ENCODE assay signal across 36 cellular contexts in genomic region chr5:152403058-152403457, GRCh38. TPM values are rescaled to one million over a fixed set of nuclear protein-coding genes. Genes with fewer than 3 reads are reported as not detected.
"Had no signal": no experiment of that assay in that cellular context is flagged by ENCODE, and none has a peak within 500 bp of the region (broad histone marks: within the 10 kb centered on the region; RNA-seq: fewer than 3 reads in every experiment).

No MANE protein-coding gene starts in this region.

- H3K4me1 ChIP-seq: gastroesophageal sphincter, heart right ventricle had no signal

- H3K27me3 Mint-ChIP-seq: activated B cell treated with CpG ODN at 0.5 μM for 24 hours; activated naive CD8-positive, alpha-beta T cell; dendritic cell treated with granulocyte-macrophage colony-stimulating factor and Interleukin-4, amounts not matched to agents 40 ng/mL and 50 ng/mL, for 4 days had no signal

- ATAC-seq: activated CD4-positive, CD25-positive, alpha-beta regulatory T cell treated with anti-CD3 and anti-CD28 coated beads, Interleukin-2, amount 50 U/mL, for 24 hours; activated CD8-positive, alpha-beta T cell treated with anti-CD3 and anti-CD28 coated beads for 36 hours; activated T-cell treated with anti-CD3 and anti-CD28 coated beads, Interleukin-2, amount 50 U/mL, for 4 hours; activated T-helper 17 cell treated with anti-CD3 and anti-CD28 coated beads, Interleukin-2, amount 50 U/mL, for 72 hours; esophagus mucosa; gastroesophageal sphincter; heart right ventricle had no signal

- H3K27me3 ChIP-seq: brain microvascular endothelial cell, gastroesophageal sphincter, heart right ventricle, hepatocyte had no signal

- H3K36me3 Mint-ChIP-seq: activated naive CD8-positive, alpha-beta T cell had no signal

- H3K79me2 ChIP-seq: hepatocyte had no signal

- H3K4me3 Mint-ChIP-seq: activated B cell treated with CpG ODN at 0.5 μM for 24 hours; activated CD8-positive, alpha-beta T cell treated with anti-CD3 and anti-CD28 coated beads for 36 hours; activated naive CD8-positive, alpha-beta T cell; activated T-cell treated with anti-CD3 and anti-CD28 coated beads, Interleukin-2, amount 50 U/mL, for 4 hours; activated T-helper 17 cell treated with anti-CD3 and anti-CD28 coated beads, Interleukin-2, amount 50 U/mL, for 72 hours; central memory CD8-positive, alpha-beta T cell; dendritic cell treated with granulocyte-macrophage colony-stimulating factor and Interleukin-4, amounts not matched to agents 40 ng/mL and 50 ng/mL, for 4 days; endodermal cell had no signal

- H2AFZ ChIP-seq: hepatocyte had no signal

- H3K36me3 ChIP-seq: brain microvascular endothelial cell, gastroesophageal sphincter, heart right ventricle, WERI-Rb-1 had no signal

- H3K4me2 ChIP-seq: hepatocyte had no signal

- DNase-seq: activated B cell treated with CpG ODN at 0.5 μM for 24 hours; activated CD4-positive, alpha-beta T cell treated with anti-CD3 and anti-CD28 coated beads for 48 hours; activated CD4-positive, alpha-beta T cell treated with anti-CD3 and anti-CD28 coated beads, Interleukin-2, amount 50 U/mL, for 1 hour; activated CD4-positive, alpha-beta T cell treated with anti-CD3 and anti-CD28 coated beads, Interleukin-2, amount 50 U/mL, for 48 hours; activated CD8-positive, alpha-beta memory T cell treated with anti-CD3 and anti-CD28 coated beads for 24 hours; activated CD8-positive, alpha-beta T cell treated with anti-CD3 and anti-CD28 coated beads for 36 hours; activated effector memory CD4-positive, alpha-beta T cell treated with Interleukin-2 at 50 U/mL for 16 hours; activated gamma-delta T cell treated with Interleukin-2 at 50 U/mL for 16 hours; activated naive CD4-positive, alpha-beta T cell treated with anti-CD3 and anti-CD28 coated beads, Interleukin-2, amount 50 U/mL, for 16 hours; activated naive CD4-positive, alpha-beta T cell treated with Interleukin-2 at 50 U/mL for 16 hours; activated T-cell treated with anti-CD3 and anti-CD28 coated beads, Interleukin-2, amount 50 U/mL, for 4 hours; amniotic stem cell; anterior cingulate cortex; brain microvascular endothelial cell; dorsolateral prefrontal cortex; effector memory CD4-positive, alpha-beta T cell; endodermal cell; foreskin melanocyte; heart right ventricle; T1000; WERI-Rb-1 had no signal

- H3K27ac Mint-ChIP-seq: activated B cell treated with CpG ODN at 0.5 μM for 24 hours; activated CD8-positive, alpha-beta T cell treated with anti-CD3 and anti-CD28 coated beads for 36 hours; activated naive CD8-positive, alpha-beta T cell; activated T-helper 17 cell treated with anti-CD3 and anti-CD28 coated beads, Interleukin-2, amount 50 U/mL, for 72 hours; dendritic cell treated with granulocyte-macrophage colony-stimulating factor and Interleukin-4, amounts not matched to agents 40 ng/mL and 50 ng/mL, for 4 days; endodermal cell had no signal

- H3K4me3 ChIP-seq: coronary artery, dorsolateral prefrontal cortex, gastroesophageal sphincter, heart right ventricle, hepatocyte had no signal

- H3K27ac ChIP-seq: brain microvascular endothelial cell, coronary artery, dorsolateral prefrontal cortex, gastroesophageal sphincter, heart right ventricle, hepatocyte, WERI-Rb-1 had no signal

- H3K9me3 Mint-ChIP-seq: activated B cell treated with CpG ODN at 0.5 μM for 24 hours; activated T-cell treated with anti-CD3 and anti-CD28 coated beads, Interleukin-2, amount 50 U/mL, for 4 hours; activated T-helper 17 cell treated with anti-CD3 and anti-CD28 coated beads, Interleukin-2, amount 50 U/mL, for 72 hours; central memory CD8-positive, alpha-beta T cell; dendritic cell treated with granulocyte-macrophage colony-stimulating factor and Interleukin-4, amounts not matched to agents 40 ng/mL and 50 ng/mL, for 4 days; endodermal cell had no signal

- H3K4me1 Mint-ChIP-seq: activated B cell treated with CpG ODN at 0.5 μM for 24 hours; activated T-helper 17 cell treated with anti-CD3 and anti-CD28 coated beads, Interleukin-2, amount 50 U/mL, for 72 hours; central memory CD8-positive, alpha-beta T cell had no signal

RNA-seq across cellular contexts. Expression of gene NMUR2, which starts 2.0 kb away (rescaled TPM):
- total RNA-seq: activated B cell treated with CpG ODN at 0.5 μM for 24 hours; activated CD8-positive, alpha-beta T cell treated with anti-CD3 and anti-CD28 coated beads for 36 hours; activated T-cell treated with anti-CD3 and anti-CD28 coated beads, Interleukin-2, amount 50 U/mL, for 4 hours; activated T-helper 17 cell treated with anti-CD3 and anti-CD28 coated beads, Interleukin-2, amount 50 U/mL, for 72 hours; astrocyte; bronchial epithelial cell; cardiac septum; cerebellum; endodermal cell; epithelial cell of proximal tubule; esophagus mucosa; gastroesophageal sphincter; glomerular endothelial cell; hepatocyte had no signal
- polyA plus RNA-seq: heart right ventricle had no signal
